In genomic region chr15:60428935-60429334, GRCh38 we compare ENCODE assay signal across 28 cellular contexts.
"Had no signal": no experiment of that assay in that cellular context is flagged by ENCODE, and none has a peak within 500 bp of the region (broad histone marks: within the 10 kb centered on the region; RNA-seq: fewer than 3 reads in every experiment).

No MANE protein-coding gene starts in this region.

- H3K36me3 ChIP-seq: prostate gland, thyroid gland had no signal

- H3K27me3 Mint-ChIP-seq: naive thymus-derived CD4-positive, alpha-beta T cell; natural killer cell treated with Interleukin-12 subunit alpha and Interleukin-12 subunit beta and Interleukin-15 and Interleukin-18, amount 100 ng/mL, for 72 hours; stimulated activated naive B cell treated with anti-CD40 and anti-IgM and Interleukin-4, amounts not matched to agents 10 μg/mL and 1 μg/mL and 100 μg/mL, for 72 hours; stimulated activated naive CD8-positive, alpha-beta T cell treated with anti-CD3 and anti-CD28 coated beads, Interleukin-15, Interleukin-2, amounts not matched to agents 100 ng/mL and 50 ng/mL, for 24 hours had no signal

- H3K27ac Mint-ChIP-seq: naive thymus-derived CD4-positive, alpha-beta T cell; natural killer cell treated with Interleukin-12 subunit alpha and Interleukin-12 subunit beta and Interleukin-15 and Interleukin-18, amount 100 ng/mL, for 72 hours; nephron progenitor cell; stimulated activated effector memory CD8-positive, alpha-beta T cell treated with anti-CD3 and anti-CD28 coated beads, Interleukin-12 subunit alpha, Interleukin-12 subunit beta, amount 100 ng/mL, for 72 hours; stimulated activated naive B cell treated with anti-CD40 and anti-IgM and Interleukin-4, amounts not matched to agents 10 μg/mL and 1 μg/mL and 100 μg/mL, for 72 hours; stimulated activated naive CD8-positive, alpha-beta T cell treated with anti-CD3 and anti-CD28 coated beads, Interleukin-15, Interleukin-2, amounts not matched to agents 100 ng/mL and 50 ng/mL, for 24 hours had no signal

- H3K9me3 ChIP-seq: neutrophil, pancreas, prostate gland, right lobe of liver, sigmoid colon, stomach, thoracic aorta, thyroid gland, tibial nerve, upper lobe of left lung, vagina had no signal

- H3K4me1 ChIP-seq: pancreas, right lobe of liver had no signal

- DNase-seq: naive thymus-derived CD4-positive, alpha-beta T cell; nephron progenitor cell; nucleus accumbens; pancreas; right cardiac atrium; right lobe of liver; sigmoid colon; small intestine; stimulated activated CD4-positive, alpha-beta T cell treated with anti-CD3 and anti-CD28 coated beads, Interleukin-15, amount 100 ng/mL, for 24 hours; stimulated activated CD4-positive, alpha-beta T cell treated with anti-CD3 and anti-CD28 coated beads, Interleukin-2, amount 100 ng/mL, for 24 hours; stimulated activated CD4-positive, alpha-beta T cell treated with anti-CD3 and anti-CD28 coated beads, Interleukin-2, amount 100 ng/mL, for 48 hours; stimulated activated CD4-positive, alpha-beta T cell treated with anti-CD3 and anti-CD28 coated beads, Interleukin-4, amount 100 ng/mL, for 24 hours; stimulated activated naive B cell treated with anti-CD40 and anti-IgM and Interleukin-4, amounts not matched to agents 10 μg/mL and 1 μg/mL and 100 μg/mL, for 72 hours; stimulated activated naive CD4-positive, alpha-beta T cell treated with Interleukin-2 at 50 U/mL for 16 hours; stomach; thyroid gland; trophoblast cell; upper lobe of left lung had no signal

- FAIRE-seq: pancreas, urothelium cell line had no signal

- ATAC-seq: naive thymus-derived CD4-positive, alpha-beta T cell; natural killer cell treated with Interleukin-12 subunit alpha and Interleukin-12 subunit beta and Interleukin-15 and Interleukin-18, amount 100 ng/mL, for 72 hours; pancreas; right cardiac atrium; right lobe of liver; stimulated activated effector memory CD8-positive, alpha-beta T cell treated with anti-CD3 and anti-CD28 coated beads, Interleukin-12 subunit alpha, Interleukin-12 subunit beta, amount 100 ng/mL, for 72 hours; stimulated activated naive B cell treated with anti-CD40 and anti-IgM and Interleukin-4, amounts not matched to agents 10 μg/mL and 1 μg/mL and 100 μg/mL, for 72 hours had no signal

- H3K27me3 ChIP-seq: neutrophil, pancreas, right lobe of liver, sigmoid colon, stomach, thyroid gland, tibial nerve, upper lobe of left lung, vagina had no signal

- H3K4me3 Mint-ChIP-seq: naive thymus-derived CD4-positive, alpha-beta T cell; natural killer cell treated with Interleukin-12 subunit alpha and Interleukin-12 subunit beta and Interleukin-15 and Interleukin-18, amount 100 ng/mL, for 72 hours; nephron progenitor cell; neural crest cell; stimulated activated effector memory CD8-positive, alpha-beta T cell treated with anti-CD3 and anti-CD28 coated beads, Interleukin-12 subunit alpha, Interleukin-12 subunit beta, amount 100 ng/mL, for 72 hours; stimulated activated naive B cell treated with anti-CD40 and anti-IgM and Interleukin-4, amounts not matched to agents 10 μg/mL and 1 μg/mL and 100 μg/mL, for 72 hours; stimulated activated naive CD8-positive, alpha-beta T cell treated with anti-CD3 and anti-CD28 coated beads, Interleukin-15, Interleukin-2, amounts not matched to agents 100 ng/mL and 50 ng/mL, for 24 hours had no signal

- H3K27ac ChIP-seq: neutrophil, pancreas, prostate gland, right lobe of liver, sigmoid colon, stomach, thoracic aorta, thyroid gland, tibial nerve, upper lobe of left lung, vagina had no signal

- H3K4me1 Mint-ChIP-seq: stimulated activated effector memory CD8-positive, alpha-beta T cell treated with anti-CD3 and anti-CD28 coated beads, Interleukin-12 subunit alpha, Interleukin-12 subunit beta, amount 100 ng/mL, for 72 hours had no signal

- H3K9me3 Mint-ChIP-seq: naive thymus-derived CD4-positive, alpha-beta T cell; natural killer cell treated with Interleukin-12 subunit alpha and Interleukin-12 subunit beta and Interleukin-15 and Interleukin-18, amount 100 ng/mL, for 72 hours; nephron progenitor cell; neural crest cell; stimulated activated effector memory CD8-positive, alpha-beta T cell treated with anti-CD3 and anti-CD28 coated beads, Interleukin-12 subunit alpha, Interleukin-12 subunit beta, amount 100 ng/mL, for 72 hours; stimulated activated naive B cell treated with anti-CD40 and anti-IgM and Interleukin-4, amounts not matched to agents 10 μg/mL and 1 μg/mL and 100 μg/mL, for 72 hours; stimulated activated naive CD8-positive, alpha-beta T cell treated with anti-CD3 and anti-CD28 coated beads, Interleukin-15, Interleukin-2, amounts not matched to agents 100 ng/mL and 50 ng/mL, for 24 hours had no signal

- H3K4me3 ChIP-seq: pancreas, prostate gland, right lobe of liver, sigmoid colon, stomach, thoracic aorta, thyroid gland, tibial nerve, upper lobe of left lung, vagina had no signal
